Comparison of ENCODE assay signal across 15 cellular contexts in the genomic region with DNA sequence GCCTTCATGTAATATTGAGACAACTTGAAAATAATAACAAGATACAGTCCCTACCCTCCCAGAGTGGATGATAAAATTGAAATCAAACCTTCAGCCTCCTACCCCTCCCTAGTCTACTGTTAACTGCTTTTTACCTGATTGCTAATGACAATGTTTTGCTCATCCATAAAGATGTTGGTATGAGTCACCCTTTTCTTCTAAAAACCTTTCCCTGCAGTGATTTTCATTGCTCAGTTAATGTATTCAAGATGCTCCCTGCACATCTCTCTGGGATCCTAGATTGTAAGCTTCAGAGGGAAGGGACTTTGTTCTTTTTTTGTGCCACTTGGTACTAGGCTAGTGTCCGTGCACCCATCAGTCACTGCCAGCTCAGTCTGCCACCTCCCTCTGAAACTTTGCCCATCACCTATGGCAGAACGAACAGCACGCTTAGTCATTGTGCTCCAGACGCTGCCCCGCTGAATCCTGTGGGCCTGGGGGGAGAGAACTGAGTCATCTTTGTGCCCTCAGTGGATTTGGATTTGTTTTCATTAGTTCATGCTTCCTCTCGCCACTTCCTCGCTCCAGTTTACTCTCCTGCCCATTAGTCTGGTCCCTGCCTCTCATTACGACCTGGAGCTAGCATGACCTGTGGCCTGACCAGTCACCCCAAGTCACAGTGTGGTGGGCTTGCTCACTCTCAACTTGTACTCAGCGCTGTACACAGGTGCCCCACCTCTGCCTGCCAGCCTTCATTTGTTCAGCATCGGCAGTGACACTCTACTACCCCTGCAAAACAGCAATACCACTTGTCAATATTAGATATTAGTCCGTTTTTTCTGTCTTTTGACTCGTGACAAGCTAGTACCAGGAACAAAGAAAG.
DNase-seq lines count a peak whose midpoint lies in the region; ATAC-seq and TF ChIP-seq lines count a peak whose summit lies in the region.
"Had no signal": no experiment of that assay in that cellular context is flagged by ENCODE, and none has a peak within 500 bp of the region (broad histone marks: within the 10 kb centered on the region; RNA-seq: fewer than 3 reads in every experiment).

No MANE protein-coding gene starts in this region.

- H3K27ac ChIP-seq in WERI-Rb-1 = no peak overlapping the region
- H3K27ac ChIP-seq: 22Rv1, transverse colon had no signal

- DNase-seq in activated CD4-positive, alpha-beta memory T cell treated with anti-CD3 and anti-CD28 coated beads for 36 hours = peak; percentile 16
- DNase-seq in activated CD4-positive, alpha-beta memory T cell treated with anti-CD3 and anti-CD28 coated beads, Interleukin-2, amount 10 ng/mL, durations not matched to agents 7 days and 5 days = no peak
- DNase-seq in T1000 (lab: John Stamatoyannopoulos, UW) (peak; percentile 72), fibroblast of pulmonary artery (ENCODE audit: low read depth) (peak; percentile 53), stromal cell of bone marrow (ENCODE audit: low read depth) (peak; percentile 79), WERI-Rb-1 (no peak)
- DNase-seq: activated CD4-positive, alpha-beta T cell treated with anti-CD3 and anti-CD28 coated beads, Interleukin-2, amount 50 U/mL, for 1 hour; aorta; hippocampal formation; NCI-H1436; stimulated activated CD4-positive, alpha-beta T cell treated with anti-CD3 and anti-CD28 coated beads, Interleukin-4, amount 100 ng/mL, for 1 hour; transverse colon had no signal

- CTCF ChIA-PET in activated CD4-positive, alpha-beta memory T cell treated with anti-CD3 and anti-CD28 coated beads for 36 hours (lab: Charles Lee) = interaction anchor here (0.6 to 1.3 kb wide), 2 partner anchors 41 to 267 kb away, joined by 3 read pairs; no protein-coding TSS in a partner anchor
- CTCF ChIA-PET in activated CD4-positive, alpha-beta memory T cell treated with anti-CD3 and anti-CD28 coated beads, Interleukin-2, amount 10 ng/mL, durations not matched to agents 7 days and 5 days (lab: Charles Lee) = no interaction called here

- no peaks in the 10 kb centered on the region for H3K9me3 Mint-ChIP-seq in activated CD4-positive, alpha-beta memory T cell treated with anti-CD3 and anti-CD28 coated beads for 36 hours
- peaks cover 2% of the 10 kb centered on the region for H3K9me3 Mint-ChIP-seq in activated CD4-positive, alpha-beta memory T cell treated with anti-CD3 and anti-CD28 coated beads, Interleukin-2, amount 10 ng/mL, durations not matched to agents 7 days and 5 days

- TF ChIP-seq CTCF in fibroblast of pulmonary artery (IDR thresholded peaks at IDR 0.05; ENCODE audit: low read length, missing control alignments) (no peak), WERI-Rb-1 (IDR thresholded peaks at IDR 0.05; ENCODE audit: low read depth, low read length) (no peak)

- no peak overlapping the region for H3K4me3 Mint-ChIP-seq in activated CD4-positive, alpha-beta memory T cell treated with anti-CD3 and anti-CD28 coated beads for 36 hours
- H3K4me3 Mint-ChIP-seq in activated CD4-positive, alpha-beta memory T cell treated with anti-CD3 and anti-CD28 coated beads, Interleukin-2, amount 10 ng/mL, durations not matched to agents 7 days and 5 days = no peak overlapping the region

- intact Hi-C loops in activated CD4-positive, alpha-beta memory T cell treated with anti-CD3 and anti-CD28 coated beads for 36 hours (cut with micrococcal nuclease) = no loop called here

- ATAC-seq in HG03159 (IDR thresholded peaks at IDR 0.05; ENCODE audit: unreplicated experiment) (no peak), GM18870 (IDR thresholded peaks at IDR 0.05; ENCODE audit: unreplicated experiment) (no peak)

- no peaks in the 10 kb centered on the region for H3K4me1 Mint-ChIP-seq in activated CD4-positive, alpha-beta memory T cell treated with anti-CD3 and anti-CD28 coated beads for 36 hours (ENCODE audit: low read depth)
- H3K4me1 Mint-ChIP-seq in activated CD4-positive, alpha-beta memory T cell treated with anti-CD3 and anti-CD28 coated beads, Interleukin-2, amount 10 ng/mL, durations not matched to agents 7 days and 5 days = peaks cover 4% of the 10 kb centered on the region

- peaks cover 17% of the 10 kb centered on the region for H3K36me3 Mint-ChIP-seq in activated CD4-positive, alpha-beta memory T cell treated with anti-CD3 and anti-CD28 coated beads for 36 hours
- peaks cover 3% of the 10 kb centered on the region for H3K36me3 Mint-ChIP-seq in activated CD4-positive, alpha-beta memory T cell treated with anti-CD3 and anti-CD28 coated beads, Interleukin-2, amount 10 ng/mL, durations not matched to agents 7 days and 5 days (ENCODE audit: low read depth)

- H3K27me3 Mint-ChIP-seq in activated CD4-positive, alpha-beta memory T cell treated with anti-CD3 and anti-CD28 coated beads for 36 hours = no peaks in the 10 kb centered on the region
- no peaks in the 10 kb centered on the region for H3K27me3 Mint-ChIP-seq in activated CD4-positive, alpha-beta memory T cell treated with anti-CD3 and anti-CD28 coated beads, Interleukin-2, amount 10 ng/mL, durations not matched to agents 7 days and 5 days

- H3K4me3 ChIP-seq in fibroblast of pulmonary artery (replicated peaks; ENCODE audit: low read depth, low read length) (no peak overlapping the region), WERI-Rb-1 (ENCODE audit: low read depth, low read length) (no peak overlapping the region)
- H3K4me3 ChIP-seq: transverse colon had no signal

- H3K27me3 ChIP-seq in WERI-Rb-1 (ENCODE audit: insufficient read depth, low read depth, severe bottlenecking) = no peaks in the 10 kb centered on the region
- H3K27me3 ChIP-seq: transverse colon had no signal

- H3K27ac Mint-ChIP-seq in activated CD4-positive, alpha-beta memory T cell treated with anti-CD3 and anti-CD28 coated beads for 36 hours = no peak overlapping the region
- H3K27ac Mint-ChIP-seq in activated CD4-positive, alpha-beta memory T cell treated with anti-CD3 and anti-CD28 coated beads, Interleukin-2, amount 10 ng/mL, durations not matched to agents 7 days and 5 days = no peak overlapping the region

- peaks cover 76% of the 10 kb centered on the region for H3K36me3 ChIP-seq in WERI-Rb-1

- POLR2A ChIA-PET in activated CD4-positive, alpha-beta memory T cell treated with anti-CD3 and anti-CD28 coated beads for 36 hours (lab: Charles Lee) = no interaction called here
- POLR2A ChIA-PET in activated CD4-positive, alpha-beta memory T cell treated with anti-CD3 and anti-CD28 coated beads, Interleukin-2, amount 10 ng/mL, durations not matched to agents 7 days and 5 days (lab: Charles Lee) = no interaction called here

- peaks cover 3% of the 10 kb centered on the region for H3K9me3 ChIP-seq in WERI-Rb-1 (ENCODE audit: severe bottlenecking)
- H3K9me3 ChIP-seq: transverse colon had no signal

Comparison
In these comparisons a context has a peak if more than half of its experiments do, and no peak if none do; other contexts are left out.
1. DNase-seq: peak in activated CD4-positive, alpha-beta memory T cell treated with anti-CD3 and anti-CD28 coated beads for 36 hours (single experiment), T1000 (single experiment), fibroblast of pulmonary artery (single experiment) and stromal cell of bone marrow (single experiment); none in activated CD4-positive, alpha-beta memory T cell treated with anti-CD3 and anti-CD28 coated beads, Interleukin-2, amount 10 ng/mL, durations not matched to agents 7 days and 5 days (single experiment) and WERI-Rb-1 (single experiment).